Comparison of ENCODE assay signal across 1 cellular context in the genomic region with DNA sequence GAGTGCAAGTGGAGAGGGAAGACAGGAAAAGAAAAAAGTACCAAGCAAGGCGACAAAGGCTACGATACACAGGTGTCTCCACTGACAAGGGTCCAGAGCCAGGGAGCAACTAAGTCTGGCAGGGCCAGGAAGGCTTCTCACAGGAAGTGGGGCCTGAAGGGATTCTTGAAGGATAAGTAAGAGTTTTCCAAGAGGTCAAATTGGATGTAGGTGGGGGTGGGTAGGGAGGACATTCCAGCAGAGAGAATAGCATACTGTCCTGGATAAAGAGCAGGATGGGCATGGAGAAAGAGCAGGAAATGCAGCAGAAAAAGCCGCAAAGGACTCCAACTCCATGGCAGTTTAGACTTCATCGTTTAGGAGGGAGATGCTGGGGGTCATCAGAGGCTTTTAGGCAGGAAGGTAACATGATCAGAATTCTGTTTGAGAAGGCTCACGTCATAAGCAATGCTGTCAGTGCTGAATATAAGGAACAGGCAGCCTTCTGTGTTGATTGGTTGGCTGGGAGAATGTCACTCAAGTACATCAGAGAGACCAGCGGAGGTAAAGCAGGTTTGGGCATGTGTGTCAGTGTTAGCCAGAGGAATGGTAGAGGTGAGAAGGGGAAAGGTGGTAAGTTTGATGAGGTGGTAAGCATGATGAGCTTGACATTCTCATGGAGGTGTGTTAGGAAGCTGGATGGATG.
TF ChIP-seq lines count a peak whose summit lies in the region.

No MANE protein-coding gene starts in this region.

TF ChIP-seq in IMR-90, 13 proteins besides CTCF, POLR2A, EP300 and RAD21:
- TF ChIP-seq MAFK (IDR thresholded peaks at IDR 0.05; ENCODE audit: low read depth, low read length) (no peak), CEBPB (IDR thresholded peaks at IDR 0.05; ENCODE audit: low read depth, low read length) (no peak)
